ENCODE assay signal across 11 cellular contexts in the genomic region with DNA sequence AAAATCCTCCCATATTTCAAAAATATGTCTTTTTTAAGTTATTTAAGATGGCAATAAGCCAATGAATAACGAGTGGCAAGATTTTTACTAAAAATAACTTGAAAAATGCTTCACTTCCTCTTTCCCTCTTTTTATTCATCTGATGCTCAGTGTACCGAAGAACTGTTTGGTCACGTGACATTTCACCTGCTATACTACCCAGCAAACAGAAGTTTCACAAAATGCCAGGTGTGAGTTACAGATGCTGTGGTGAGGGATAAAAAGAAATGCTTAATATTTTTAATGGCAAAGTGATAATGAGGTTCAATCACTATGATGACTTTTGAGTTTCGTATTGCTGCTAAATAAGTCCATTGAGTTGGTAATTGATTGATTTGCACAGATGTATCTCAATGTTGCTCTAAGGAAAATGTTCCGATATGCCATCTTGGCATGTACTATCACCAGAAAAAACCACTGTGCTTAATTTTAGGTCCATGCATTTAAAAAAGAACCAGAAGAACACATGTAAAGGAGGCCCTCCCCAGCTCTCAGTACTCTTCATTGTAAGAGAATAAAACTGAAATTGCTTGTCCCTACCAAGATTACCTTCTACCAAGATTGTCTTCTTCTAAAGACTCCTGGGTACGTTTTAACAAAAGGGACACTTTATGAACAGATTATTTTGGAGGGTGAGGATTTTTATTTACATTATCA. TPM values are rescaled to one million over a fixed set of nuclear protein-coding genes. Genes with fewer than 3 reads are reported as not detected.
DNase-seq lines count a peak whose midpoint lies in the region; ATAC-seq lines count a peak whose summit lies in the region.
"Had no signal": no experiment of that assay in that cellular context is flagged by ENCODE, and none has a peak within 500 bp of the region (broad histone marks: within the 10 kb centered on the region; RNA-seq: fewer than 3 reads in every experiment).

No MANE protein-coding gene starts in this region.

- no peaks in the 10 kb centered on the region for H3K9me3 Mint-ChIP-seq in activated T-cell treated with anti-CD3 and anti-CD28 coated beads, Interleukin-2, amount 50 U/mL, for 72 hours
- no peaks in the 10 kb centered on the region for H3K9me3 Mint-ChIP-seq in activated T-cell treated with anti-CD3 and anti-CD28 coated beads, Interleukin-2, amount 50 U/mL, for 4 hours
- no peaks in the 10 kb centered on the region for H3K9me3 Mint-ChIP-seq in stimulated activated naive CD8-positive, alpha-beta T cell treated with anti-CD3 and anti-CD28 coated beads, Interleukin-15, amount 100 ng/mL, for 72 hours

- ATAC-seq in activated T-cell treated with anti-CD3 and anti-CD28 coated beads, Interleukin-2, amount 50 U/mL, for 72 hours (replicated peaks in 1 of 2), result no peak
- no peak for ATAC-seq in activated T-cell treated with anti-CD3 and anti-CD28 coated beads, Interleukin-2, amount 50 U/mL, for 4 hours
- ATAC-seq in HG02884 (IDR thresholded peaks at IDR 0.05; ENCODE audit: unreplicated experiment), result peak; percentile 58
- ATAC-seq in stimulated activated naive CD8-positive, alpha-beta T cell treated with anti-CD3 and anti-CD28 coated beads, Interleukin-15, amount 100 ng/mL, for 72 hours, result no peak

- H3K27me3 Mint-ChIP-seq in activated T-cell treated with anti-CD3 and anti-CD28 coated beads, Interleukin-2, amount 50 U/mL, for 72 hours (ENCODE audit: low read depth), result peaks cover 8% of the 10 kb centered on the region
- peaks cover 12% of the 10 kb centered on the region for H3K27me3 Mint-ChIP-seq in activated T-cell treated with anti-CD3 and anti-CD28 coated beads, Interleukin-2, amount 50 U/mL, for 4 hours (ENCODE audit: low read depth)
- H3K27me3 Mint-ChIP-seq in stimulated activated naive CD8-positive, alpha-beta T cell treated with anti-CD3 and anti-CD28 coated beads, Interleukin-15, amount 100 ng/mL, for 72 hours, result peaks cover 4% of the 10 kb centered on the region

- H3K4me3 Mint-ChIP-seq in activated T-cell treated with anti-CD3 and anti-CD28 coated beads, Interleukin-2, amount 50 U/mL, for 72 hours, result peak overlapping the region; percentile 21 to 34
- no peak overlapping the region for H3K4me3 Mint-ChIP-seq in activated T-cell treated with anti-CD3 and anti-CD28 coated beads, Interleukin-2, amount 50 U/mL, for 4 hours
- no peak overlapping the region for H3K4me3 Mint-ChIP-seq in stimulated activated naive CD8-positive, alpha-beta T cell treated with anti-CD3 and anti-CD28 coated beads, Interleukin-15, amount 100 ng/mL, for 72 hours

- peaks cover 44% of the 10 kb centered on the region for H3K4me1 Mint-ChIP-seq in activated T-cell treated with anti-CD3 and anti-CD28 coated beads, Interleukin-2, amount 50 U/mL, for 72 hours (ENCODE audit: low read depth)
- H3K4me1 Mint-ChIP-seq in activated T-cell treated with anti-CD3 and anti-CD28 coated beads, Interleukin-2, amount 50 U/mL, for 4 hours (ENCODE audit: low read depth), result peaks cover 14% of the 10 kb centered on the region
- H3K4me1 Mint-ChIP-seq in stimulated activated naive CD8-positive, alpha-beta T cell treated with anti-CD3 and anti-CD28 coated beads, Interleukin-15, amount 100 ng/mL, for 72 hours, result peaks cover 29% of the 10 kb centered on the region

- no peaks in the 10 kb centered on the region for H3K36me3 Mint-ChIP-seq in activated T-cell treated with anti-CD3 and anti-CD28 coated beads, Interleukin-2, amount 50 U/mL, for 72 hours (ENCODE audit: insufficient read depth in 2 of 2)
- no peaks in the 10 kb centered on the region for H3K36me3 Mint-ChIP-seq in activated T-cell treated with anti-CD3 and anti-CD28 coated beads, Interleukin-2, amount 50 U/mL, for 4 hours (ENCODE audit: insufficient read depth)

- H3K27ac Mint-ChIP-seq in activated T-cell treated with anti-CD3 and anti-CD28 coated beads, Interleukin-2, amount 50 U/mL, for 72 hours, result no peak overlapping the region
- H3K27ac Mint-ChIP-seq in stimulated activated naive CD8-positive, alpha-beta T cell treated with anti-CD3 and anti-CD28 coated beads, Interleukin-15, amount 100 ng/mL, for 72 hours, result no peak overlapping the region

- DNase-seq in activated T-cell treated with anti-CD3 and anti-CD28 coated beads, Interleukin-2, amount 50 U/mL, for 72 hours, result no peak
- DNase-seq in activated T-cell treated with anti-CD3 and anti-CD28 coated beads, Interleukin-2, amount 50 U/mL, for 4 hours, result no peak
- DNase-seq in NAMALWA (ENCODE audit: low spot score) (peak; percentile 98), COR-L47 (lab: John Stamatoyannopoulos, UW) (no peak), activated gamma-delta T cell (lab: John Stamatoyannopoulos, UW) (no peak), HUDEP-2 (lab: John Stamatoyannopoulos, UW; ENCODE audit: unreplicated experiment in 76 of 76) (no peak)
- DNase-seq in stimulated activated naive CD8-positive, alpha-beta T cell treated with anti-CD3 and anti-CD28 coated beads, Interleukin-15, amount 100 ng/mL, for 72 hours, result no peak
- DNase-seq: midbrain, SHP77 treated with DMSO at 0.1 percent for 48 hours had no signal

RNA-seq across cellular contexts. Expression of a gene that starts 26.0 kb away (rescaled TPM):
- 100 to 1,000 TPM in 1 of 2 donors, 10 to 100 TPM in 1; 90.6 to 100 TPM for total RNA-seq in activated T-cell treated with anti-CD3 and anti-CD28 coated beads, Interleukin-2, amount 50 U/mL, for 72 hours
- total RNA-seq in activated T-cell treated with anti-CD3 and anti-CD28 coated beads, Interleukin-2, amount 50 U/mL, for 4 hours, result 10 to 100 TPM; 65.9 to 75.6 (median 66.8) TPM

RNA-seq across cellular contexts. Expression of a gene that starts 29.3 kb away (rescaled TPM):
- not detected for total RNA-seq in activated T-cell treated with anti-CD3 and anti-CD28 coated beads, Interleukin-2, amount 50 U/mL, for 72 hours
- not detected for total RNA-seq in activated T-cell treated with anti-CD3 and anti-CD28 coated beads, Interleukin-2, amount 50 U/mL, for 4 hours
- total RNA-seq: endothelial cell of umbilical vein had no signal

Comparison
In these comparisons a context has a peak if more than half of its experiments do, and no peak if none do; other contexts are left out.
1. H3K4me3 Mint-ChIP-seq: peak in activated T-cell treated with anti-CD3 and anti-CD28 coated beads, Interleukin-2, amount 50 U/mL, for 72 hours (2 of 2); none in activated T-cell treated with anti-CD3 and anti-CD28 coated beads, Interleukin-2, amount 50 U/mL, for 4 hours (single experiment) and stimulated activated naive CD8-positive, alpha-beta T cell treated with anti-CD3 and anti-CD28 coated beads, Interleukin-15, amount 100 ng/mL, for 72 hours (0 of 2).